In the genomic region with DNA sequence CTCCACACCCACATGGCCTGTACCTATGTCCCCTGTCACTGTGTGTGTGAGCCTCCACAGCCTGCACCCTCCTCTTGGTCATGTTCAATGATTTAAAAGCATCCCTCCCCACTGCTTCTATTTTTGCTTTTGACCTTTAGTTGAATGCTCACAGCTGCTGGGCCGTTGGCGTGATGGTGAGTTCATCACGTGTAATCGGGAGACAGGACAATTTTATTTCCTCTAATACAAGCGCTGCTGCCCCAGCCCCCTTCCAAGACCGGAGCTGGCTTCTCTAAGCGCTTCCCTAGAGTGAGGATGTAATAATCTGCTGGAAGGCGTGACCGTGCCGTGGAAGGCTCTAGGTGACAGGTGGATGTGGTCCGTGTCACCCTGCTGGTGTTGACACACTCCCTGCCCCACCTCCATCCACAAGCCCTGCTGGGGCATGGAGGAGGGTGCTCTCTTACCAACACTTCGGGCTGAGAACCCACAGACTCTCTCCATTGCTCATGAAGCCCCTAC, we compare ENCODE assay signal across 11 cellular contexts. TPM values are rescaled to one million over a fixed set of nuclear protein-coding genes. Genes with fewer than 3 reads are reported as not detected.
DNase-seq lines count a peak whose midpoint lies in the region; ATAC-seq and TF ChIP-seq lines count a peak whose summit lies in the region.
"Had no signal": no experiment of that assay in that cellular context is flagged by ENCODE, and none has a peak within 500 bp of the region (broad histone marks: within the 10 kb centered on the region; RNA-seq: fewer than 3 reads in every experiment).

No MANE protein-coding gene starts in this region.

- CTCF ChIA-PET in T-cell (lab: Charles Lee), result no interaction called here

- H3K36me3 Mint-ChIP-seq in T-cell, result no peaks in the 10 kb centered on the region

- intact Hi-C loops in body of pancreas (cut with DNase I) (no loop called here), prostate gland (cut with DNase I) (no loop called here)

- POLR2A ChIA-PET in T-cell (lab: Charles Lee), result no interaction called here

- peak; percentile 59 for DNase-seq in COLO668 (lab: John Stamatoyannopoulos, UW; ENCODE audit: unreplicated experiment)
- DNase-seq in body of pancreas, result peak in 3 of 4 donors; percentile 32 to 34 (median 34)
- peak; percentile 41 for DNase-seq in hepatic stellate cell (ENCODE audit: low spot score)
- peak; percentile 19 for DNase-seq in prostate gland (ENCODE audit: low spot score)
- DNase-seq in T-cell, result no peak
- no peak for DNase-seq in activated CD4-positive, alpha-beta T cell treated with anti-CD3 and anti-CD28 coated beads for 4 hours
- DNase-seq in EL, result no peak
- DNase-seq in HuH-7 (ENCODE audit: low spot score), result no peak
- DNase-seq: anterior cingulate cortex, MG63, testis had no signal

- H3K9me3 Mint-ChIP-seq in T-cell, result no peaks in the 10 kb centered on the region

- H3K27me3 ChIP-seq in body of pancreas, result no peaks in the 10 kb centered on the region
- H3K27me3 ChIP-seq in prostate gland (replicated peaks; ENCODE audit: insufficient read depth), result no peaks in the 10 kb centered on the region
- H3K27me3 ChIP-seq: MG63, testis had no signal

- TF ChIP-seq CTCF in body of pancreas (IDR thresholded peaks at IDR 0.05) (no peak), prostate gland (IDR thresholded peaks at IDR 0.05) (no peak)

- H3K36me3 ChIP-seq in body of pancreas (replicated peaks in 1 of 2; ENCODE audit: insufficient read depth in 1 of 2, low read depth in 2 of 2), result no peaks in the 10 kb centered on the region
- H3K36me3 ChIP-seq in prostate gland, result no peaks in the 10 kb centered on the region
- H3K36me3 ChIP-seq: MG63 had no signal

- H3K4me3 ChIP-seq in body of pancreas, result no peak overlapping the region
- H3K4me3 ChIP-seq in prostate gland, result peak overlapping the region in 1 of 2 donors; percentile 29
- H3K4me3 ChIP-seq: MG63, testis had no signal

- H3K4me1 Mint-ChIP-seq in T-cell, result peaks cover 0 to 5% (median 4%) of the 10 kb centered on the region in 3 donors

- 34 to 42% methylated on average over 12 of the region's 12 CpGs for WGBS in body of pancreas, 2 donors
- WGBS in prostate gland, result 33% methylated on average over 12 of the region's 12 CpGs

- H3K4me3 Mint-ChIP-seq in T-cell, result no peak overlapping the region

- H3K27ac ChIP-seq in body of pancreas (peak overlapping the region; percentile 92 to 98 (median 96)), prostate gland (peak overlapping the region; percentile 88 to 93)
- H3K27ac ChIP-seq: testis had no signal

- H3K27me3 Mint-ChIP-seq in T-cell, result no peaks in the 10 kb centered on the region

- peaks cover 80% of the 10 kb centered on the region for H3K4me1 ChIP-seq in body of pancreas
- peaks cover 52% of the 10 kb centered on the region for H3K4me1 ChIP-seq in prostate gland (replicated peaks)

- no peaks in the 10 kb centered on the region for H3K9me3 ChIP-seq in body of pancreas
- H3K9me3 ChIP-seq in prostate gland, result no peaks in the 10 kb centered on the region
- H3K9me3 ChIP-seq: MG63, testis had no signal

- H3K27ac Mint-ChIP-seq in T-cell, result no peak overlapping the region

- ATAC-seq in body of pancreas, result no peak
- ATAC-seq in T-cell (replicated peaks in 1 of 4), result no peak

- no peak for TF ChIP-seq POLR2A in body of pancreas (IDR thresholded peaks at IDR 0.05)
- no peak for TF ChIP-seq POLR2A in prostate gland (IDR thresholded peaks at IDR 0.05)

RNA-seq across cellular contexts. Expression of a gene that starts 25.4 kb away (rescaled TPM):
- total RNA-seq in body of pancreas (10 to 100 TPM in 1 of 2 donors, 1 to 10 TPM in 1; 8.9 to 10.1 TPM), prostate gland (10 to 100 TPM; 35.1 to 47.2 TPM), T-cell (10 to 100 TPM in 1 of 5 donors, 1 to 10 TPM in 4; 6.6 to 12.0 (median 9.1) TPM)

Comparison
In these comparisons a context has a peak if more than half of its experiments do, and no peak if none do; other contexts are left out.
1. DNase-seq: peak in COLO668 (single experiment), body of pancreas (3 of 4), hepatic stellate cell (single experiment) and prostate gland (single experiment); none in T-cell (0 of 34), activated CD4-positive, alpha-beta T cell treated with anti-CD3 and anti-CD28 coated beads for 4 hours (0 of 2), EL (single experiment) and HuH-7 (single experiment).